24 cellular contexts compared by ENCODE assay signal in the genomic region with DNA sequence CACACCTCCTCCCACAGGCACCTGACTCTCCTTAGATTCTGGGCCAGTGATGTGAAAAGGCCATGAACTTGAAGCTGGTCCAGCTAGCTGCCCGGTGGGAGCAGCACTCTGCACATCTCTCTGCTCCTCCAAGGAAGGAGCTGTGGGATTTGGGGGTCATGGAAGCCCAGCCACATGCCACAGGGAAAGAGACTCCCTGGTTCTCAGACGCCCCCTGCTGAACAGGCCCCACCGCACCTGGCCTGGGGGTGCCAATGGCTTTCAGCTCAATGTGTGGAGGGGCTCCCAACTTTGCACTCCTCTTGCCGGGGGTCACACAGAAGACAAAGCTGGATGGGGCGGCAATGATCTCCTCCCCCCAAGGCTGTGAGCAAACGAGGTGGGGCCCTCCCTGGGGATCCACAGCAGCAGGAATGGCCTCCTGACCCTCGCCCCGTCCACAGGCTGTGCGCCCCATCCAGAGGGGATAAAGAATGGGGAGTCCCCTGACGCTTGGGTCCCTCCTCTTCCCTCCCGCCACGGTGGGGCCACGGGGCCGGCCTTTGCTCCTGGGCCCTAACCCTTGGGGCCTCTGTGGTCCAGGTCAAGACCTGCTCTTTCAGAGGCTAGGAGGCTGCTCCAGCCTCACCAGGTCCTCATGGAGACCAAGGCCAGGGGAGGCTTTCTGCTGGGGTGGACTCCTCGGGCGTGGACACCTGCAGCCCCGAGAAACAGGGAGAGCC. TPM values are rescaled to one million over a fixed set of nuclear protein-coding genes. Genes with fewer than 3 reads are reported as not detected.
DNase-seq lines count a peak whose midpoint lies in the region; ATAC-seq and TF ChIP-seq lines count a peak whose summit lies in the region.
"Had no signal": no experiment of that assay in that cellular context is flagged by ENCODE, and none has a peak within 500 bp of the region (broad histone marks: within the 10 kb centered on the region; RNA-seq: fewer than 3 reads in every experiment).

No MANE protein-coding gene starts in this region.

- H3K4me1 Mint-ChIP-seq in stimulated activated naive CD8-positive, alpha-beta T cell treated with anti-CD3 and anti-CD28 coated beads, Interleukin-15, Interleukin-2, amounts not matched to agents 100 ng/mL and 50 ng/mL, for 24 hours (ENCODE audit: low read depth), result peaks cover 28% of the 10 kb centered on the region
- peaks cover 30% of the 10 kb centered on the region for H3K4me1 Mint-ChIP-seq in activated CD4-positive, alpha-beta memory T cell treated with anti-CD3 and anti-CD28 coated beads for 36 hours (ENCODE audit: low read depth)

- 86 to 92% methylated on average over 6 to 17 of the region's 17 CpGs for WGBS in body of pancreas, 2 donors

- no peaks in the 10 kb centered on the region for H3K27me3 Mint-ChIP-seq in stimulated activated naive CD8-positive, alpha-beta T cell treated with anti-CD3 and anti-CD28 coated beads, Interleukin-15, Interleukin-2, amounts not matched to agents 100 ng/mL and 50 ng/mL, for 24 hours
- no peaks in the 10 kb centered on the region for H3K27me3 Mint-ChIP-seq in activated CD4-positive, alpha-beta memory T cell treated with anti-CD3 and anti-CD28 coated beads for 36 hours

- in situ Hi-C loops in brain microvascular endothelial cell (cut with HindIII; ENCODE audit: low pct_ligation_motif_present, low sequenced_read_pairs), result no loop called here

- TF ChIP-seq CTCF in brain microvascular endothelial cell (IDR thresholded peaks at IDR 0.05; ENCODE audit: low read depth, low read length, missing control alignments), result peak; percentile 7
- TF ChIP-seq CTCF in body of pancreas (IDR thresholded peaks at IDR 0.05), result no peak

- H3K4me3 Mint-ChIP-seq in stimulated activated naive CD8-positive, alpha-beta T cell treated with anti-CD3 and anti-CD28 coated beads, Interleukin-15, Interleukin-2, amounts not matched to agents 100 ng/mL and 50 ng/mL, for 24 hours, result peak overlapping the region; percentile 23
- H3K4me3 Mint-ChIP-seq in activated CD4-positive, alpha-beta memory T cell treated with anti-CD3 and anti-CD28 coated beads for 36 hours, result no peak overlapping the region
- H3K4me3 Mint-ChIP-seq: HFFc6 had no signal

- POLR2A ChIA-PET in activated CD4-positive, alpha-beta memory T cell treated with anti-CD3 and anti-CD28 coated beads for 36 hours (lab: Charles Lee), result interaction anchor here (1.0 to 2.3 kb wide), 2 partner anchors 51 to 99 kb away, joined by 3 to 12 read pairs; partner anchors contain the start of genes GAK and TMEM175

- no peak for TF ChIP-seq POLR2A in body of pancreas (IDR thresholded peaks at IDR 0.05)

- CTCF ChIA-PET in activated CD4-positive, alpha-beta memory T cell treated with anti-CD3 and anti-CD28 coated beads for 36 hours (lab: Charles Lee), result interaction anchor here (0.8 to 1.7 kb wide), 3 partner anchors 17 to 139 kb away, joined by 3 to 4 read pairs (median 4); partner anchors contain the start of genes GAK and TMEM175

- peaks cover 56% of the 10 kb centered on the region for H3K36me3 ChIP-seq in brain microvascular endothelial cell (replicated peaks)
- peaks cover 16 to 35% of the 10 kb centered on the region in 2 donors for H3K36me3 ChIP-seq in body of pancreas (replicated peaks in 1 of 2; ENCODE audit: insufficient read depth in 1 of 2, low read depth in 2 of 2)

- intact Hi-C loops in activated CD4-positive, alpha-beta memory T cell treated with anti-CD3 and anti-CD28 coated beads for 36 hours (cut with micrococcal nuclease), result no loop called here
- intact Hi-C loops in body of pancreas (cut with DNase I), result no loop called here

- ATAC-seq in stimulated activated naive CD8-positive, alpha-beta T cell treated with anti-CD3 and anti-CD28 coated beads, Interleukin-15, Interleukin-2, amounts not matched to agents 100 U/mL and 50 U/mL, for 24 hours, result no peak
- ATAC-seq in body of pancreas, result no peak
- ATAC-seq: SK-N-SH treated with all-trans-retinoic acid at 6 μM for 48 hours had no signal

- no peaks in the 10 kb centered on the region for H3K4me1 ChIP-seq in body of pancreas
- H3K4me1 ChIP-seq: adrenal gland, Caco-2, tibial artery had no signal

- no peaks in the 10 kb centered on the region for H3K9me3 ChIP-seq in body of pancreas
- H3K9me3 ChIP-seq: adrenal gland, Caco-2, tibial artery had no signal

- H3K27ac ChIP-seq in brain microvascular endothelial cell (no peak overlapping the region), body of pancreas (no peak overlapping the region)
- H3K27ac ChIP-seq: adrenal gland, tibial artery had no signal

- no peaks in the 10 kb centered on the region for H3K27me3 ChIP-seq in brain microvascular endothelial cell (replicated peaks)
- H3K27me3 ChIP-seq in body of pancreas, result no peaks in the 10 kb centered on the region
- H3K27me3 ChIP-seq: adrenal gland, tibial artery had no signal

- no peak overlapping the region for H3K4me3 ChIP-seq in brain microvascular endothelial cell (ENCODE audit: low read depth, low read length)
- H3K4me3 ChIP-seq in body of pancreas, result no peak overlapping the region
- H3K4me3 ChIP-seq: adrenal gland, smooth muscle cell, tibial artery had no signal

- peak overlapping the region; percentile 89 for H3K27ac Mint-ChIP-seq in stimulated activated naive CD8-positive, alpha-beta T cell treated with anti-CD3 and anti-CD28 coated beads, Interleukin-15, Interleukin-2, amounts not matched to agents 100 ng/mL and 50 ng/mL, for 24 hours
- H3K27ac Mint-ChIP-seq in activated CD4-positive, alpha-beta memory T cell treated with anti-CD3 and anti-CD28 coated beads for 36 hours, result peak overlapping the region; percentile 95
- H3K27ac Mint-ChIP-seq: HFFc6 had no signal

- DNase-seq in stimulated activated naive CD8-positive, alpha-beta T cell treated with anti-CD3 and anti-CD28 coated beads, Interleukin-15, Interleukin-2, amounts not matched to agents 100 U/mL and 50 U/mL, for 24 hours, result no peak
- no peak for DNase-seq in activated CD4-positive, alpha-beta memory T cell treated with anti-CD3 and anti-CD28 coated beads for 36 hours
- DNase-seq in brain microvascular endothelial cell (no peak), body of pancreas (no peak), NCI-H345 (lab: John Stamatoyannopoulos, UW) (no peak), NCI-H2029 (lab: John Stamatoyannopoulos, UW) (no peak)
- DNase-seq: adrenal gland; Caco-2; cortex of kidney; DND-41; HFFc6; Karpas-422; mesenchymal stem cell; NCI-H1694; NCI-H2171 treated with DMSO at 0.1 percent for 48 hours; NCI-H526 treated with DMSO at 0.1 percent for 48 hours; stimulated activated CD4-positive, alpha-beta T cell treated with anti-CD3 and anti-CD28 coated beads, Interleukin-2, amount 100 ng/mL, for 48 hours; stimulated activated naive CD4-positive, alpha-beta T cell; tibial artery had no signal

- H3K36me3 Mint-ChIP-seq in stimulated activated naive CD8-positive, alpha-beta T cell treated with anti-CD3 and anti-CD28 coated beads, Interleukin-15, Interleukin-2, amounts not matched to agents 100 ng/mL and 50 ng/mL, for 24 hours (ENCODE audit: low read depth), result peaks cover 31% of the 10 kb centered on the region
- H3K36me3 Mint-ChIP-seq in activated CD4-positive, alpha-beta memory T cell treated with anti-CD3 and anti-CD28 coated beads for 36 hours, result peaks cover 35% of the 10 kb centered on the region

- H3K9me3 Mint-ChIP-seq in stimulated activated naive CD8-positive, alpha-beta T cell treated with anti-CD3 and anti-CD28 coated beads, Interleukin-15, Interleukin-2, amounts not matched to agents 100 ng/mL and 50 ng/mL, for 24 hours, result no peaks in the 10 kb centered on the region
- no peaks in the 10 kb centered on the region for H3K9me3 Mint-ChIP-seq in activated CD4-positive, alpha-beta memory T cell treated with anti-CD3 and anti-CD28 coated beads for 36 hours
- H3K9me3 Mint-ChIP-seq: HFFc6 had no signal

RNA-seq across cellular contexts. Expression of gene GAK, which starts 51.3 kb away (rescaled TPM):
- 100 to 1,000 TPM in 1 of 2 experiments, 10 to 100 TPM in 1; 97.0 to 101 TPM for total RNA-seq in activated CD4-positive, alpha-beta memory T cell treated with anti-CD3 and anti-CD28 coated beads for 36 hours
- 100 to 1,000 TPM; 126 to 127 TPM for total RNA-seq in body of pancreas

RNA-seq across cellular contexts. Expression of gene TMEM175, which starts 51.4 kb away (rescaled TPM):
- total RNA-seq in activated CD4-positive, alpha-beta memory T cell treated with anti-CD3 and anti-CD28 coated beads for 36 hours, result 10 to 100 TPM; 13.8 to 15.8 TPM
- 10 to 100 TPM; 40.2 to 65.3 TPM for total RNA-seq in body of pancreas

RNA-seq across cellular contexts. Expression of gene CPLX1, which starts 54.9 kb away (rescaled TPM):
- under 1 TPM; 0.43 to 0.61 TPM for total RNA-seq in activated CD4-positive, alpha-beta memory T cell treated with anti-CD3 and anti-CD28 coated beads for 36 hours
- total RNA-seq in body of pancreas, result 1 to 10 TPM in 1 of 2 donors, under 1 TPM in 1; 0.52 to 2.0 TPM
- total RNA-seq: bronchial epithelial cell, osteoblast, smooth muscle cell had no signal
